12 cellular contexts compared by ENCODE assay signal in genomic region chr1:91523462-91523861, GRCh38. TPM values are rescaled to one million over a fixed set of nuclear protein-coding genes. Genes with fewer than 3 reads are reported as not detected.
DNase-seq lines count a peak whose midpoint lies in the region; ATAC-seq and TF ChIP-seq lines count a peak whose summit lies in the region.
"Had no signal": no experiment of that assay in that cellular context is flagged by ENCODE, and none has a peak within 500 bp of the region (broad histone marks: within the 10 kb centered on the region; RNA-seq: fewer than 3 reads in every experiment).

No MANE protein-coding gene starts in this region.

- H3K36me3 ChIP-seq in SK-N-SH (replicated peaks in 1 of 2; ENCODE audit: control insufficient read depth in 1 of 2, insufficient read depth in 2 of 2, low read length in 1 of 2) = no peaks in the 10 kb centered on the region
- H3K36me3 ChIP-seq: ovary, tibial nerve had no signal

- POLR2A ChIA-PET in SK-N-SH (lab: Yijun Ruan, JAX) = no interaction called here

- H3K27me3 ChIP-seq in SK-N-SH (ENCODE audit: insufficient read depth) = no peaks in the 10 kb centered on the region
- H3K27me3 ChIP-seq: ovary, tibial nerve had no signal

- no peaks in the 10 kb centered on the region for H3K4me1 ChIP-seq in SK-N-SH (ENCODE audit: control insufficient read depth in 1 of 2, insufficient read depth in 2 of 2, low read depth in 1 of 2, low read length in 1 of 2)

- no peak for TF ChIP-seq CTCF in SK-N-SH (IDR thresholded peaks at IDR 0.05)

- H3K79me2 ChIP-seq in SK-N-SH (ENCODE audit: insufficient read depth) = no peaks in the 10 kb centered on the region

- no peak for TF ChIP-seq RAD21 in SK-N-SH (IDR thresholded peaks at IDR 0.05; ENCODE audit: low read length)

- peak; percentile 99 for ATAC-seq in GM18858 (IDR thresholded peaks at IDR 0.05; ENCODE audit: unreplicated experiment)
- ATAC-seq in GM21529 (IDR thresholded peaks at IDR 0.05; ENCODE audit: unreplicated experiment) = peak; percentile 99
- ATAC-seq in HG03460 (IDR thresholded peaks at IDR 0.05; ENCODE audit: unreplicated experiment) = peak; percentile 98

- TF ChIP-seq EP300 in SK-N-SH (IDR thresholded peaks at IDR 0.05; ENCODE audit: borderline replicate concordance in 1 of 2, low read depth in 1 of 2, low read length in 1 of 2) = no peak

- no peaks in the 10 kb centered on the region for H3F3A ChIP-seq in SK-N-SH (replicated peaks; ENCODE audit: insufficient read depth)

- H3K9me2 ChIP-seq in SK-N-SH = no peaks in the 10 kb centered on the region

- H3K27ac ChIP-seq in SK-N-SH (ENCODE audit: low read depth in 2 of 2, low read length in 1 of 2) = no peak overlapping the region
- H3K27ac ChIP-seq: epithelial cell of prostate, ovary, tibial nerve had no signal

- no peak overlapping the region for H3K9ac ChIP-seq in SK-N-SH

- DNase-seq in left kidney (ENCODE audit: low read depth, low spot score) = peak; percentile 9
- no peak for DNase-seq in SK-N-SH
- no peak for DNase-seq in NCI-H128 (lab: John Stamatoyannopoulos, UW; ENCODE audit: unreplicated experiment)
- no peak for DNase-seq in HPDE6-E6E7 (ENCODE audit: extremely low spot score)
- DNase-seq in activated CD8-positive, alpha-beta memory T cell treated with anti-CD3 and anti-CD28 coated beads, Interleukin-2, amount 50 U/mL, for 4 hours = no peak
- DNase-seq: NCI-H187 treated with DMSO at 0.1 percent for 48 hours, ovary had no signal

- no peaks in the 10 kb centered on the region for H3K9me3 ChIP-seq in SK-N-SH
- H3K9me3 ChIP-seq: ovary, tibial nerve had no signal

- no peak overlapping the region for H2AFZ ChIP-seq in SK-N-SH (ENCODE audit: low read depth)

- WGBS in SK-N-SH (ENCODE audit: low lambda C conversion rate) = 86% methylated on average over 1 of the region's 1 CpG

- CTCF ChIA-PET in SK-N-SH (lab: Yijun Ruan, JAX) = interaction anchor here (1.3 to 4.4 kb wide), 2 partner anchors 11 to 362 kb away, joined by 3 to 16 read pairs; no protein-coding TSS in a partner anchor

- H4K20me1 ChIP-seq in SK-N-SH (ENCODE audit: insufficient read depth) = no peaks in the 10 kb centered on the region

- no peak overlapping the region for H3K4me2 ChIP-seq in SK-N-SH

- no peak overlapping the region for H3K4me3 ChIP-seq in SK-N-SH (ENCODE audit: low read depth in 2 of 2, low read length in 1 of 2)
- H3K4me3 ChIP-seq: ovary, tibial nerve had no signal

TF ChIP-seq in SK-N-SH, 30 proteins besides CTCF, POLR2A, EP300 and RAD21:
- no peak for TF ChIP-seq EZH2phosphoT487 (IDR thresholded peaks at IDR 0.05; ENCODE audit: borderline replicate concordance, low read depth)
- TF ChIP-seq GATA2 (CRISPR knock-in tag; IDR thresholded peaks at IDR 0.05) = no peak
- no peak for TF ChIP-seq JUND (IDR thresholded peaks at IDR 0.05)
- no peak for TF ChIP-seq FOXJ3 (CRISPR knock-in tag; IDR thresholded peaks at IDR 0.05)
- TF ChIP-seq IRF3 (IDR thresholded peaks at IDR 0.05; ENCODE audit: low read depth, low read length) = no peak
- TF ChIP-seq RCOR1 (IDR thresholded peaks at IDR 0.05; ENCODE audit: low read length) = no peak
- no peak for TF ChIP-seq TEAD4 (IDR thresholded peaks at IDR 0.05; ENCODE audit: borderline replicate concordance, insufficient read depth)
- no peak for TF ChIP-seq POLR2AphosphoS5 (IDR thresholded peaks at IDR 0.05; ENCODE audit: low read depth, low read length)
- no peak for TF ChIP-seq NFIC (IDR thresholded peaks at IDR 0.05; ENCODE audit: borderline replicate concordance)
- TF ChIP-seq NRF1 (IDR thresholded peaks at IDR 0.05; ENCODE audit: low read depth, low read length) = no peak
- TF ChIP-seq CHD2 (IDR thresholded peaks at IDR 0.05; ENCODE audit: low read length, partially characterized antibody) = no peak

RNA-seq across cellular contexts. Expression of gene CDC7, which starts 22.8 kb away (rescaled TPM):
- polyA plus RNA-seq in SK-N-SH (2012; rRNA removed) = 2.6 TPM in 2 replicates
- 3.0 and 3.6 TPM in 2 replicates for polyA plus RNA-seq in SK-N-SH (2012; cell fraction: cytosol; rRNA removed)
- 4.1 and 7.0 TPM in 2 replicates for polyA plus RNA-seq in SK-N-SH (2012; cell fraction: nucleus; rRNA removed)
